Comparison of ENCODE assay signal across 1 cellular context in the genomic region with DNA sequence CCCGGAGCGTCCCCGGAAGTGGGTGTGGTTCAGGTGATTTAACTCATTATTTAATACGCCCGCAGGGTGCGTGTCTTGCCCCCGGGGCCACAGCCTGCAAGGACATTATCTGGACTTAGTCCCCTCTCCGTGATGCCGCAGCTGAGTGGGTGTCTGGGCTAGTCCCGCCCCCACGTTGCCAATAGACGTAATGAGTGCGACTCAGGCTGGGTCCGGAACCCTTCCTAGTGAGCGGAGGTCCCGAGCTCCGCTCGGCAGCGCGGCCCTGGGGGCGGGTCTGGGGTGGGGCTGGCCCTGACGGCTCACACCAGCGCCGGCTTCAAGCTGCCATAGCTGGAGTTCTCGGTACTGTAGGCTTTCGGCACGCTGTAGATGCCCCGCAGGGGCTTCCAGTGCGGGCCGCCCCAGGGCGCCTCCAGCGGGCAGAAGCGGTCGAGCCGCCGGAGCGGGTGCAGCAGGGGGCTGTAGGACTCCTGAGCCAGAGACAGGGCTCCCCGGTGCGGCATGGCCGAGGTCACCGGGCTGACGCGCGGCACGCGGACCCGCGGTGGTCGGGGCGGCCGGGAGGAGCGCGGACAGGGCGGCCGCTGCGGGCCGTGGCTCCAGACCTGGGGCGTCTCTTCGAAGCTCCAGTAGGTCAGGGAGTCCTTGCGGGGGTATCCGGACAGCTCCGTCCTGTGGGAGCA.
TF ChIP-seq lines count a peak whose summit lies in the region.

No MANE protein-coding gene starts in this region.

TF ChIP-seq in endothelial cell of umbilical vein, 7 proteins besides CTCF, POLR2A, EP300 and RAD21:
- TF ChIP-seq MYC (IDR thresholded peaks at IDR 0.05; ENCODE audit: low read depth, low read length) (no peak), POLR2AphosphoS5 (IDR thresholded peaks at IDR 0.05; ENCODE audit: insufficient read depth, low read depth, low read length) (peak; percentile 65)
TF ChIP-seq in endothelial cell of umbilical vein: peak in this region for 1.
